17 cellular contexts compared by ENCODE assay signal in the genomic region with DNA sequence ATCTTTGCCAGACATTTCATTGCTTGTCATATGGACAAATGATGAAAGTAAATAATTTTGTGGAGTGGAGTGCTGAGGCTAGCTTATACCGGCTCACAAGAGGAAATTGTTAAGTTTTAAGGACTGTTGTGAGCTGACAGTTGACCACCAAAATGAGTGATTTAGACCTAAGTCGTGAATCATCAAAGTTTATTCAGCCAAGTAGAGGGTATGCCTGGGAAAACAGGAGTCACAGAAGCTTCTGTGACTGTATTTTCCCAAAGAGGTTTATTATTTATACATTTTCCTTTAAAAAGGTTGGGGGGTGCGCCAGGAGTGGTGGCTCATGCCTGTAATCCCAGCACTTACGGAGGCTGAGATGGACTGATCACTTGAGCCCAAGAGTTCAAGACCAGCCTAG. TPM values are rescaled to one million over a fixed set of nuclear protein-coding genes. Genes with fewer than 3 reads are reported as not detected.
DNase-seq lines count a peak whose midpoint lies in the region; ATAC-seq and TF ChIP-seq lines count a peak whose summit lies in the region.
"Had no signal": no experiment of that assay in that cellular context is flagged by ENCODE, and none has a peak within 500 bp of the region (broad histone marks: within the 10 kb centered on the region; RNA-seq: fewer than 3 reads in every experiment).

No MANE protein-coding gene starts in this region.

- TF ChIP-seq EP300 in suprapubic skin (IDR thresholded peaks at IDR 0.05): no peak

- H3K4me3 ChIP-seq in colonic mucosa (no peak overlapping the region), suprapubic skin (no peak overlapping the region)

- H3K9ac ChIP-seq in colonic mucosa (ENCODE audit: low read depth in 2 of 2, low read length in 2 of 2): no peak overlapping the region

- intact Hi-C loops in colonic mucosa (cut with DNase I): no loop called here

- H3K4me1 ChIP-seq in colonic mucosa (no peaks in the 10 kb centered on the region), suprapubic skin (no peaks in the 10 kb centered on the region)

- H3K27ac ChIP-seq in colonic mucosa (no peak overlapping the region), suprapubic skin (no peak overlapping the region)

- TF ChIP-seq CTCF in colonic mucosa (IDR thresholded peaks at IDR 0.05): no peak
- TF ChIP-seq CTCF in suprapubic skin (IDR thresholded peaks at IDR 0.05): no peak

- H3K27me3 ChIP-seq in colonic mucosa (no peaks in the 10 kb centered on the region), suprapubic skin (no peaks in the 10 kb centered on the region)

- H3K36me3 ChIP-seq in colonic mucosa (no peaks in the 10 kb centered on the region), suprapubic skin (no peaks in the 10 kb centered on the region)

- TF ChIP-seq POLR2A in suprapubic skin (IDR thresholded peaks at IDR 0.05): no peak

- no peaks in the 10 kb centered on the region for H3K9me3 ChIP-seq in colonic mucosa
- H3K9me3 ChIP-seq in suprapubic skin: no peaks in the 10 kb centered on the region

- ATAC-seq in HG03432 (IDR thresholded peaks at IDR 0.05; ENCODE audit: unreplicated experiment): no peak
- ATAC-seq: T-cell had no signal

- DNase-seq in EH (ENCODE audit: low read depth): peak; percentile 50
- DNase-seq in LHCN-M2 (ENCODE audit: low read depth): peak; percentile 73
- DNase-seq in RKO (ENCODE audit: low spot score): peak; percentile 52
- peak; percentile 39 for DNase-seq in glomerular visceral epithelial cell (ENCODE audit: extremely low spot score)
- DNase-seq in colonic mucosa: no peak
- DNase-seq in suprapubic skin (ENCODE audit: low spot score in 2 of 2): no peak
- DNase-seq in dedifferentiated amniotic fluid mesenchymal stem cell (ENCODE audit: extremely low spot score): no peak
- DNase-seq: AML-193; CD4-positive, CD25-positive, alpha-beta regulatory T cell; DMS53; GDM1; GOT3; KBM-7; NCI-H2029; NCI-H510A treated with DMSO at 0.1 percent for 48 hours; T-cell had no signal

- WGBS in suprapubic skin: 74% methylated on average over 3 of the region's 4 CpGs

RNA-seq across cellular contexts. Expression of a gene that starts 21.8 kb away (rescaled TPM):
- total RNA-seq in LHCN-M2 (2014; rRNA removed) (153 and 156 TPM in 2 replicates), colonic mucosa (100 to 1,000 TPM; 102 to 160 TPM), suprapubic skin (100 to 1,000 TPM in 2 of 4 donors, 10 to 100 TPM in 2; 65.1 to 111 (median 95.6) TPM)
- 410 TPM for polyA plus RNA-seq in LHCN-M2 (2012)

RNA-seq across cellular contexts. Expression of a gene that starts 58.9 kb away (rescaled TPM):
- total RNA-seq in LHCN-M2 (2014; rRNA removed): 30.8 and 32.0 TPM in 2 replicates
- 22.8 TPM for polyA plus RNA-seq in LHCN-M2 (2012)
- 10 to 100 TPM; 45.5 to 65.7 TPM for total RNA-seq in colonic mucosa
- 10 to 100 TPM; 36.3 to 60.3 (median 39.6) TPM for total RNA-seq in suprapubic skin

Comparison
In these comparisons a context has a peak if more than half of its experiments do, and no peak if none do; other contexts are left out.
1. DNase-seq: peak in EH (single experiment), LHCN-M2 (single experiment), RKO (single experiment) and glomerular visceral epithelial cell (single experiment); none in colonic mucosa (single experiment), suprapubic skin (0 of 2) and dedifferentiated amniotic fluid mesenchymal stem cell (single experiment).